ENCODE assay signal across 14 cellular contexts in genomic region chr17:14672830-14673229, GRCh38.
DNase-seq lines count a peak whose midpoint lies in the region; ATAC-seq and TF ChIP-seq lines count a peak whose summit lies in the region.
"Had no signal": no experiment of that assay in that cellular context is flagged by ENCODE, and none has a peak within 500 bp of the region (broad histone marks: within the 10 kb centered on the region; RNA-seq: fewer than 3 reads in every experiment).

No MANE protein-coding gene starts in this region.

- no peaks in the 10 kb centered on the region for H3K79me2 ChIP-seq in smooth muscle cell (ENCODE audit: low read depth)
- H3K79me2 ChIP-seq: parathyroid adenoma had no signal

- no peaks in the 10 kb centered on the region for H3K27me3 ChIP-seq in RWPE2 (ENCODE audit: insufficient read depth, poor library complexity, severe bottlenecking)
- no peaks in the 10 kb centered on the region for H3K27me3 ChIP-seq in smooth muscle cell (ENCODE audit: low read depth)
- H3K27me3 ChIP-seq: upper lobe of left lung had no signal

- H3K4me2 ChIP-seq in smooth muscle cell = peak overlapping the region; percentile 42

- TF ChIP-seq CTCF in HFF-Myc (IDR thresholded peaks at IDR 0.05; ENCODE audit: low read depth, low read length, missing control alignments) (no peak), RWPE2 (IDR thresholded peaks at IDR 0.05; ENCODE audit: poor library complexity, severe bottlenecking) (no peak), fibroblast of pulmonary artery (IDR thresholded peaks at IDR 0.05; ENCODE audit: low read length, missing control alignments) (no peak), smooth muscle cell (IDR thresholded peaks at IDR 0.05; ENCODE audit: borderline replicate concordance, insufficient read depth, poor library complexity, severe bottlenecking) (no peak), GM20000 (IDR thresholded peaks at IDR 0.05; ENCODE audit: extremely low read depth, missing control alignments) (no peak)

- peak; percentile 79 for ATAC-seq in RWPE2 (ENCODE audit: low read depth)
- ATAC-seq: activated naive CD4-positive, alpha-beta T cell treated with anti-CD3 and anti-CD28 coated beads, Interleukin-2, amount 50 U/mL, for 72 hours had no signal

- H3K9me3 ChIP-seq in RWPE2 (ENCODE audit: severe bottlenecking) = no peaks in the 10 kb centered on the region
- no peaks in the 10 kb centered on the region for H3K9me3 ChIP-seq in smooth muscle cell (replicated peaks; ENCODE audit: low read depth)
- H3K9me3 ChIP-seq: upper lobe of left lung had no signal

- WGBS in smooth muscle cell (ENCODE audit: low lambda C conversion rate) = 9% methylated on average over 4 of the region's 4 CpGs

- H3K4me1 ChIP-seq in RWPE2 (ENCODE audit: insufficient read depth, poor library complexity, severe bottlenecking) = no peaks in the 10 kb centered on the region
- peaks cover 5% of the 10 kb centered on the region for H3K4me1 ChIP-seq in smooth muscle cell (ENCODE audit: low read depth)
- H3K4me1 ChIP-seq: parathyroid adenoma, upper lobe of left lung had no signal

- no peak overlapping the region for H3K9ac ChIP-seq in smooth muscle cell (ENCODE audit: low read depth)
- H3K9ac ChIP-seq: parathyroid adenoma had no signal

- DNase-seq in HFF-Myc (ENCODE audit: extremely low read depth, low read depth) (peak; percentile 27), RWPE2 (ENCODE audit: low spot score) (no peak), fibroblast of pulmonary artery (ENCODE audit: low read depth) (peak; percentile 46), smooth muscle cell (lab: John Stamatoyannopoulos, UW; ENCODE audit: unreplicated experiment) (no peak), activated gamma-delta T cell treated with Interleukin-2 at 50 U/mL for 16 hours (no peak), GM20000 (ENCODE audit: low spot score) (no peak)
- DNase-seq in stimulated activated CD4-positive, alpha-beta T cell treated with anti-CD3 and anti-CD28 coated beads, Interleukin-4, amount 100 ng/mL, for 1 hour = no peak
- DNase-seq: activated CD4-positive, alpha-beta T cell treated with anti-CD3 and anti-CD28 coated beads, Interleukin-2, amount 50 U/mL, for 1 hour; effector CD8-positive, alpha-beta T cell; NCI-H187 treated with DMSO at 0.1 percent for 48 hours; Right ventricle myocardium superior had no signal

- no peaks in the 10 kb centered on the region for H3F3A ChIP-seq in smooth muscle cell (ENCODE audit: low read depth)

- no peaks in the 10 kb centered on the region for H4K20me1 ChIP-seq in smooth muscle cell (ENCODE audit: low read depth)

- H3K4me3 ChIP-seq in HFF-Myc (replicated peaks; ENCODE audit: low read depth, low read length) (no peak overlapping the region), RWPE2 (ENCODE audit: severe bottlenecking) (no peak overlapping the region), fibroblast of pulmonary artery (replicated peaks; ENCODE audit: low read depth, low read length) (no peak overlapping the region), smooth muscle cell (no peak overlapping the region)
- H3K4me3 ChIP-seq: upper lobe of left lung had no signal

- H3K36me3 ChIP-seq in RWPE2 (ENCODE audit: low read depth) = no peaks in the 10 kb centered on the region
- no peaks in the 10 kb centered on the region for H3K36me3 ChIP-seq in smooth muscle cell (ENCODE audit: low read depth)
- H3K36me3 ChIP-seq: upper lobe of left lung had no signal

- H2AFZ ChIP-seq in smooth muscle cell (ENCODE audit: low read depth) = no peak overlapping the region
- H2AFZ ChIP-seq: parathyroid adenoma had no signal

- H3K27ac ChIP-seq in RWPE2 (ENCODE audit: poor library complexity, severe bottlenecking) = no peak overlapping the region
- H3K27ac ChIP-seq in smooth muscle cell (ENCODE audit: low read depth) = no peak overlapping the region
- H3K27ac ChIP-seq: parathyroid adenoma, upper lobe of left lung had no signal

Comparison
In these comparisons a context has a peak if more than half of its experiments do, and no peak if none do; other contexts are left out.
1. DNase-seq: peak in HFF-Myc (single experiment) and fibroblast of pulmonary artery (single experiment); none in RWPE2 (single experiment), smooth muscle cell (single experiment), stimulated activated CD4-positive, alpha-beta T cell treated with anti-CD3 and anti-CD28 coated beads, Interleukin-4, amount 100 ng/mL, for 1 hour (single experiment), activated gamma-delta T cell treated with Interleukin-2 at 50 U/mL for 16 hours (single experiment) and GM20000 (single experiment).